In the genomic region with DNA sequence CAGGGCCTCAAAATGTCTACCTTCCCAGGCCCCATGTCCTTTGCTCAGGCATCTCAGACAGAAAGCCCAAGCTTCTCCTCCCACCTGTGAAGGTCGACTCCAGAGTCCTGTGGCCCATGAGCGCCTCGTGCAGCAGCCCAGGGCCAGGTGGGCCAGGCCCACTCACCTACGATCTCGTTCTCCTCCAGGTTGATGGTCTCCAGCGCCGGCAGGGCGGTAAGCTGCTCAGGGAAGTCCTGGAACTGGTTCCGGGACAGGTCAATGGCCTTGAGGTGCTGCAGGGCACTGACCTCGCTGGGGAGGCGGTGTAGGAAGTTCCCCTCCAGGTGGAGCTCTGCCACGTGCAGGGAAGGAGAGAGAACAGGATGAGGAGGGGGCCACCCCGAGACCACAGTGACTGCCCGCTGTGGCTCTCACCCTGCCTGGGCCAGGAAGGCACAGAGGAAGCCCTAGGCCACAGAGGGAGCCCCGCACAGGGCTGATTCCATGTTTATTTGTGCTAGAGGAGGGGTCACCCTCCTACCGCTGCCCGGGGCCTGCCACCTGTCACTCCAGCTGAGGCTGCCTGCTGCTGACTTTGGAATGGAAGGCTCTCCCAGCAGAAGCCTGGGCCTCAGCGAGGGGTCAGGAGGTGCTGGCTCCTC, we compare ENCODE assay signal across 15 cellular contexts. TPM values are rescaled to one million over a fixed set of nuclear protein-coding genes. Genes with fewer than 3 reads are reported as not detected.
DNase-seq lines count a peak whose midpoint lies in the region; ATAC-seq, FAIRE-seq and TF ChIP-seq lines count a peak whose summit lies in the region.
"Had no signal": no experiment of that assay in that cellular context is flagged by ENCODE, and none has a peak within 500 bp of the region (broad histone marks: within the 10 kb centered on the region; RNA-seq: fewer than 3 reads in every experiment).

No MANE protein-coding gene starts in this region.

- TF ChIP-seq CTCF in Caco-2 (IDR thresholded peaks at IDR 0.05; ENCODE audit: insufficient read depth in 1 of 2, low read depth in 1 of 2, low read length in 1 of 2, severe bottlenecking in 1 of 2, unreplicated experiment in 1 of 2), result peak in 1 of 2 experiments; percentile 62
- no peak for TF ChIP-seq CTCF in HEK293 (tag by site-specific recombination; IDR thresholded peaks at IDR 0.05)
- peak; percentile 29 to 62 (median 56); a peak in 3 of 4 replicates for TF ChIP-seq CTCF in H1 (IDR thresholded peaks at IDR 0.05; ENCODE audit: control extremely low read depth in 1 of 3, insufficient read depth in 1 of 3, low read depth in 1 of 3, low read length in 3 of 3)
- no peak for TF ChIP-seq CTCF in nephron progenitor cell (IDR thresholded peaks at IDR 0.05)
- no peak for TF ChIP-seq CTCF in brain microvascular endothelial cell (IDR thresholded peaks at IDR 0.05; ENCODE audit: low read depth, low read length, missing control alignments)

- H3K9me3 Mint-ChIP-seq in Caco-2 (ENCODE audit: unreplicated experiment) (no peaks in the 10 kb centered on the region), nephron progenitor cell (no peaks in the 10 kb centered on the region)

- no peaks in the 10 kb centered on the region for H3K23me2 ChIP-seq in H1 (ENCODE audit: low read depth, low read length)

- H3K4me1 Mint-ChIP-seq in Caco-2 (ENCODE audit: low read depth, unreplicated experiment), result peaks cover 21% of the 10 kb centered on the region
- peaks cover 54% of the 10 kb centered on the region for H3K4me1 Mint-ChIP-seq in nephron progenitor cell

- H3K27me3 Mint-ChIP-seq in Caco-2 (ENCODE audit: insufficient read depth, unreplicated experiment) (no peaks in the 10 kb centered on the region), nephron progenitor cell (ENCODE audit: low read depth, poor library complexity) (peaks cover 2% of the 10 kb centered on the region)

- H3K4me1 ChIP-seq in Caco-2 (peaks cover 22% of the 10 kb centered on the region), HEK293 (ENCODE audit: control insufficient read depth, insufficient read depth, low read length) (no peaks in the 10 kb centered on the region), H1 (replicated peaks in 1 of 4; ENCODE audit: control insufficient read depth in 3 of 4, insufficient read depth in 4 of 4, low read length in 3 of 4) (peaks cover 0 to 17% (median 9%) of the 10 kb centered on the region in 4 experiments; a peak in 6 of 7 replicates)

- no peak overlapping the region; the same call in 1 of the 2 replicates for H2BK15ac ChIP-seq in H1 (ENCODE audit: low read length)

- H3K27ac ChIP-seq in HEK293 (ENCODE audit: extremely low read depth, low read depth, low read length) (no peak overlapping the region), H1 (ENCODE audit: low read depth, low read length) (no peak overlapping the region), brain microvascular endothelial cell (no peak overlapping the region)
- H3K27ac ChIP-seq: ovary, tibial artery had no signal

- in situ Hi-C loops in brain microvascular endothelial cell (cut with HindIII; ENCODE audit: low pct_ligation_motif_present, low sequenced_read_pairs), result no loop called here

- H3K9me3 ChIP-seq in Caco-2 (no peaks in the 10 kb centered on the region), HEK293 (ENCODE audit: control insufficient read depth, insufficient read depth, low read depth, low read length) (no peaks in the 10 kb centered on the region), H1 (ENCODE audit: insufficient read depth in 2 of 2, low read depth in 1 of 2, low read length in 1 of 2) (no peaks in the 10 kb centered on the region)
- H3K9me3 ChIP-seq: ovary, tibial artery had no signal

- peak overlapping the region; percentile 45 for H4K8ac ChIP-seq in H1 (ENCODE audit: extremely low read depth, insufficient read depth, low read length)

- CTCF ChIA-PET in Caco-2 (lab: Charles Lee), result interaction anchor here (0.6 to 2.7 kb wide), 7 partner anchors 28 to 102 kb away, joined by 3 to 28 read pairs (median 8); no protein-coding TSS in a partner anchor
- CTCF ChIA-PET in HEK293 (lab: Yijun Ruan, JAX), result interaction anchor here (0.6 kb wide), 1 partner anchor 9 kb away, joined by 3 read pairs; no protein-coding TSS in a partner anchor
- CTCF ChIA-PET in H1 (lab: Charles Lee; ENCODE audit: partially characterized antibody), result interaction anchor here (0.7 to 4.3 kb wide), 24 partner anchors 8 to 124 kb away, joined by 3 to 40 read pairs (median 4); no protein-coding TSS in a partner anchor

- H2BK12ac ChIP-seq in H1 (ENCODE audit: low read depth, low read length), result no peak overlapping the region

- no peak overlapping the region for H3K18ac ChIP-seq in H1 (ENCODE audit: extremely low read depth, low read length)

- no peak overlapping the region for H3K4me3 ChIP-seq in Caco-2 (ENCODE audit: low read depth, low read length)
- H3K4me3 ChIP-seq in HEK293 (ENCODE audit: low read depth, low read length), result no peak overlapping the region
- no peak overlapping the region for H3K4me3 ChIP-seq in H1 (ENCODE audit: extremely low read depth in 1 of 4, insufficient read depth in 2 of 4, low read depth in 3 of 4, low read length in 4 of 4)
- H3K4me3 ChIP-seq in brain microvascular endothelial cell (ENCODE audit: low read depth, low read length), result no peak overlapping the region
- H3K4me3 ChIP-seq: ovary, tibial artery had no signal

- H3K27ac Mint-ChIP-seq in Caco-2 (ENCODE audit: unreplicated experiment) (peak overlapping the region; percentile 24), nephron progenitor cell (peak overlapping the region; percentile 91)

- H3K56ac ChIP-seq in H1 (replicated peaks; ENCODE audit: insufficient read length, low read depth, low read length), result no peak overlapping the region

- intact Hi-C loops in Caco-2 (cut with micrococcal nuclease; ENCODE audit: unreplicated experiment), result no loop called here

- ATAC-seq in GM21737 (IDR thresholded peaks at IDR 0.05; ENCODE audit: unreplicated experiment) (no peak), HG03159 (IDR thresholded peaks at IDR 0.05; ENCODE audit: unreplicated experiment) (no peak)
- ATAC-seq: Panc1 had no signal

- no peak overlapping the region for H3K4ac ChIP-seq in H1 (replicated peaks; ENCODE audit: insufficient read length, low read depth, low read length)

- no peak for TF ChIP-seq EP300 in H1 (IDR thresholded peaks at IDR 0.05; ENCODE audit: borderline replicate concordance in 1 of 2, low read depth in 2 of 2, low read length in 2 of 2)

- peaks cover 5% of the 10 kb centered on the region for H3K36me3 Mint-ChIP-seq in Caco-2 (ENCODE audit: insufficient read depth, unreplicated experiment)
- no peaks in the 10 kb centered on the region for H3K36me3 Mint-ChIP-seq in nephron progenitor cell (ENCODE audit: low read depth)

- H4K20me1 ChIP-seq in H1 (replicated peaks in 1 of 2; ENCODE audit: control insufficient read depth in 1 of 2, insufficient read depth in 2 of 2, low read length in 2 of 2), result no peaks in the 10 kb centered on the region

- H2AK5ac ChIP-seq in H1 (ENCODE audit: low read depth, low read length), result no peak overlapping the region

- no peak overlapping the region for H3K4me2 ChIP-seq in H1 (ENCODE audit: insufficient read depth in 1 of 2, low read depth in 2 of 2, low read length in 2 of 2)

- no peak overlapping the region for H2BK20ac ChIP-seq in H1 (ENCODE audit: low read length)

- H2BK120ac ChIP-seq in H1 (replicated peaks; ENCODE audit: low read depth, low read length), result no peak overlapping the region

- H3K4me3 Mint-ChIP-seq in Caco-2 (ENCODE audit: unreplicated experiment) (no peak overlapping the region), nephron progenitor cell (no peak overlapping the region)

- H3K27me3 ChIP-seq in Caco-2 (replicated peaks; ENCODE audit: control insufficient read depth, insufficient read depth, low read length) (no peaks in the 10 kb centered on the region), H1 (replicated peaks in 1 of 4; ENCODE audit: control insufficient read depth in 3 of 4, extremely low read depth in 1 of 4, insufficient read depth in 3 of 4, low read length in 3 of 4) (no peaks in the 10 kb centered on the region), brain microvascular endothelial cell (replicated peaks) (no peaks in the 10 kb centered on the region)
- H3K27me3 ChIP-seq: ovary, tibial artery had no signal

- TF ChIP-seq RAD21 in H1 (IDR thresholded peaks at IDR 0.05 in 1 of 2, conservative IDR thresholded peaks at IDR 0.05 in 1 of 2; ENCODE audit: low read depth in 2 of 2, low read length in 2 of 2), result peak; percentile 19 to 33; a peak in 2 of 4 replicates

- no peak overlapping the region for H2AFZ ChIP-seq in H1 (ENCODE audit: low read length)

- FAIRE-seq in H1 (lab: Jason Lieb, UNC), result no peak
- FAIRE-seq: bronchial epithelial cell, keratinocyte had no signal

- H3K36me3 ChIP-seq in Caco-2 (ENCODE audit: control insufficient read depth, insufficient read depth, low read length), result no peaks in the 10 kb centered on the region
- H3K36me3 ChIP-seq in HEK293 (ENCODE audit: control insufficient read depth in 2 of 2, insufficient read depth in 1 of 2, low read length in 2 of 2), result no peaks in the 10 kb centered on the region
- no peaks in the 10 kb centered on the region for H3K36me3 ChIP-seq in H1 (ENCODE audit: control insufficient read depth in 2 of 4, insufficient read depth in 4 of 4, low read length in 3 of 4)
- H3K36me3 ChIP-seq in brain microvascular endothelial cell (replicated peaks), result no peaks in the 10 kb centered on the region
- H3K36me3 ChIP-seq: ovary, tibial artery had no signal

- no peak overlapping the region for H3K9ac ChIP-seq in H1 (replicated peaks in 1 of 4; ENCODE audit: extremely low read depth in 1 of 4, low read depth in 3 of 4, low read length in 3 of 4)

- 79% methylated on average over 18 of the region's 18 CpGs; no CpG with 5 or more reads in 1 of the 2 experiments for WGBS in H1 (ENCODE audit: extremely low coverage in 1 of 2, insufficient coverage in 1 of 2, insufficient read length in 1 of 2, insufficient replicate concordance in 2 of 2, low coverage in 1 of 2, low lambda C conversion rate in 2 of 2, missing lambda C conversion rate in 1 of 2), 2 experiments

- no peaks in the 10 kb centered on the region for H3K79me2 ChIP-seq in H1 (ENCODE audit: control insufficient read depth in 1 of 2, insufficient read depth in 2 of 2, low read length in 2 of 2)

- no peak overlapping the region for H4K5ac ChIP-seq in H1 (ENCODE audit: insufficient read length, low read depth, low read length)

- H4K91ac ChIP-seq in H1 (replicated peaks; ENCODE audit: insufficient read length, low read length), result peak overlapping the region; percentile 22

- DNase-seq in Caco-2 (peak in 1 of 2 experiments; percentile 62), H1 (ENCODE audit: low read depth in 1 of 2, low spot score in 2 of 2) (peak in 1 of 2 experiments; percentile 63), nephron progenitor cell (peak; percentile 19), UCSD-AML1 (lab: John Stamatoyannopoulos, UW; ENCODE audit: unreplicated experiment) (no peak), brain microvascular endothelial cell (no peak)
- DNase-seq: NCI-H187 treated with DMSO at 0.1 percent for 48 hours, ovary had no signal

- no peak overlapping the region for H3K14ac ChIP-seq in H1 (ENCODE audit: insufficient read length)

- no peaks in the 10 kb centered on the region; the same call in 1 of the 2 replicates for H3K79me1 ChIP-seq in H1 (ENCODE audit: low read depth, low read length)

- H2BK5ac ChIP-seq in H1 (ENCODE audit: low read depth, low read length), result peak overlapping the region; percentile 26; the same call in 1 of the 2 replicates

- BruUV-seq in Caco-2 (replicated peaks; lab: Mats Ljungman, UMichigan), result no TSS peak

- TF ChIP-seq POLR2A in H1 (IDR thresholded peaks at IDR 0.05; ENCODE audit: control extremely low read depth in 1 of 2, low read depth in 2 of 2, low read length in 2 of 2), result no peak

- no peak overlapping the region for H3K23ac ChIP-seq in H1 (ENCODE audit: insufficient read length)

- POLR2A ChIA-PET in Caco-2 (lab: Charles Lee) (no interaction called here), HEK293 (lab: Yijun Ruan, JAX) (no interaction called here), H1 (lab: Charles Lee; ENCODE audit: partially characterized antibody) (interaction anchor here (1.1 to 1.8 kb wide), 3 partner anchors 12 to 80 kb away, joined by 3 to 7 read pairs (median 4); partner anchors contain the start of gene EIF4EBP2)

RNA-seq across cellular contexts. Expression of gene NPFFR1, which starts 40.0 kb away (rescaled TPM):
- not detected in 2 replicates for total RNA-seq in Caco-2 (2022)
- 0.06 TPM in 1 of 2 replicates, not detected in the other for total RNA-seq in H1 (2021; fragmentation: NEBNext Ultra II Directional; extraction: Animal tissue kit (Norgen Biotek cat#: 25700))
- polyA plus RNA-seq in H1 (2011; rRNA removed), result 0.02 and 0.03 TPM in 2 replicates
- polyA plus RNA-seq in H1 (2011; cell fraction: cytosol; rRNA removed), result 0.03 TPM
- 0.04 TPM for polyA plus RNA-seq in H1 (2011; cell fraction: nucleus; rRNA removed)
- 0.04 TPM in 2 of 4 replicates, not detected in the others for polyA plus RNA-seq in H1 (2012, experiment 1 of 2)
- 0.01 TPM for polyA plus RNA-seq in H1 (2012, experiment 2 of 2)
- under 0.01 TPM for polyA plus RNA-seq in H1 (2013, experiment 1 of 2)
- polyA plus RNA-seq in H1 (2013, experiment 2 of 2), result 0.02 TPM
- 0.02 and 0.03 TPM in 2 replicates for polyA minus RNA-seq in H1 (2011; rRNA and poly(A)+ RNA removed)
- not detected for polyA minus RNA-seq in H1 (2011; cell fraction: cytosol; rRNA and poly(A)+ RNA removed)
- polyA minus RNA-seq in H1 (2011; cell fraction: nucleus; rRNA and poly(A)+ RNA removed), result 0.10 TPM
- total RNA-seq: bronchial epithelial cell, fibroblast of lung had no signal
- polyA plus RNA-seq: fibroblast of lung, keratinocyte had no signal

RNA-seq across cellular contexts. Expression of gene LRRC20, which starts 58.6 kb away (rescaled TPM):
- 27.1 and 28.1 TPM in 2 replicates for total RNA-seq in Caco-2 (2022)
- total RNA-seq in H1 (2021; fragmentation: NEBNext Ultra II Directional; extraction: Animal tissue kit (Norgen Biotek cat#: 25700)), result 25.2 and 27.1 TPM in 2 replicates
- 44.5 and 60.2 TPM in 2 replicates for polyA plus RNA-seq in H1 (2011; rRNA removed)
- polyA plus RNA-seq in H1 (2011; cell fraction: cytosol; rRNA removed), result 53.4 TPM
- 53.4 TPM for polyA plus RNA-seq in H1 (2011; cell fraction: nucleus; rRNA removed)
- 16.3 to 31.8 TPM (median 25.4 TPM) in 4 replicates for polyA plus RNA-seq in H1 (2012, experiment 1 of 2)
- 30.6 TPM for polyA plus RNA-seq in H1 (2012, experiment 2 of 2)
- polyA plus RNA-seq in H1 (2013, experiment 1 of 2), result 20.2 TPM
- 21.7 TPM for polyA plus RNA-seq in H1 (2013, experiment 2 of 2)
- 40.6 and 44.5 TPM in 2 replicates for polyA minus RNA-seq in H1 (2011; rRNA and poly(A)+ RNA removed)
- 12.9 TPM for polyA minus RNA-seq in H1 (2011; cell fraction: cytosol; rRNA and poly(A)+ RNA removed)
- 17.2 TPM for polyA minus RNA-seq in H1 (2011; cell fraction: nucleus; rRNA and poly(A)+ RNA removed)

Comparison
In these comparisons a context has a peak if more than half of its experiments do, and no peak if none do; other contexts are left out.
1. CTCF ChIP-seq: peak in H1 (3 of 3); none in HEK293 (single experiment), nephron progenitor cell (single experiment) and brain microvascular endothelial cell (single experiment).